Comparison of ENCODE assay signal across 8 cellular contexts in the genomic region with DNA sequence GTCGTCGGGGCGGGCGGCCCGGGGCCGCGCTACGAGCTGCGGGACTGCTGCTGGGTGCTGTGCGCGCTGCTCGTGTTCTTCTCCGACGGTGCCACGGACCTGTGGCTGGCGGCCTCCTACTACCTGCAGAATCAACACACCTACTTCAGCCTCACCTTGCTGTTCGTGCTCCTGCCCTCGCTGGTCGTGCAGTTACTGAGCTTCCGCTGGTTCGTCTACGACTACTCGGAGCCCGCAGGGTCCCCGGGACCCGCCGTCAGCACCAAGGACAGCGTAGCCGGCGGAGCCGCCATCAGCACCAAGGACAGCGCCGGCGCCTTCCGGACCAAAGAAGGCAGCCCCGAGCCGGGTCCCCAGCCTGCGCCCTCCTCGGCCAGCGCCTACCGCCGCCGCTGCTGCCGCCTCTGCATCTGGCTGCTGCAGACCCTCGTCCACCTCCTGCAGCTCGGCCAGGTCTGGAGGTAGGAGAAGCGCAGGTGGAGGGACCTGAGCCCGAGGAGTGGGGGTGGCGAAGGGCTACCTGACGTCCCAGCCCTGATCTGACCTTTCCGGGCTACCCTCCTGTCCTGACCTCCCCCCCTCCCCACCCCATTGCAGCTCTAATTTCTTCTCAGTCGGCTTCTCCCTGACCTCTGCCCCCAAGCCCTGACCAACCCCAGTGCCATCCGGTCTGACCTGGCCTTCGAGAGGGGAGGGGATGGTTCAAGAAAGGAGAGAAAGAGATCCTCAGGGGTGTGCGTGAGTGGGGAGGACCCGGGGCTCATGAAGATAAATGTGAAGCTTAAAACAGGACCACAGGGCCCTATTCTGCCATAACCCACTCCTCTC. TPM values are rescaled to one million over a fixed set of nuclear protein-coding genes. Genes with fewer than 3 reads are reported as not detected.
DNase-seq lines count a peak whose midpoint lies in the region; ATAC-seq and TF ChIP-seq lines count a peak whose summit lies in the region.

No MANE protein-coding gene starts in this region.

- H3K9me3 ChIP-seq in adipocyte (ENCODE audit: control insufficient read depth, low read length) (no peaks in the 10 kb centered on the region), left ventricle myocardium inferior (replicated peaks) (no peaks in the 10 kb centered on the region)

- ATAC-seq in HG03432 (IDR thresholded peaks at IDR 0.05; ENCODE audit: unreplicated experiment) (peak; percentile 66), HG02571 (IDR thresholded peaks at IDR 0.05; ENCODE audit: unreplicated experiment) (no peak)

- H3K36me3 ChIP-seq in adipocyte (ENCODE audit: control insufficient read depth, insufficient read depth, low read length, severe bottlenecking) (no peaks in the 10 kb centered on the region), left ventricle myocardium inferior (no peaks in the 10 kb centered on the region)

- H3K27me3 ChIP-seq in adipocyte (replicated peaks; ENCODE audit: control insufficient read depth, insufficient read depth, low read length) = peaks cover 55% of the 10 kb centered on the region
- H3K27me3 ChIP-seq in left ventricle myocardium inferior (ENCODE audit: low read depth) = peaks cover 85% of the 10 kb centered on the region

- intact Hi-C loops in left ventricle myocardium inferior (cut with micrococcal nuclease) (no loop called here), posterior vena cava (cut with DNase I) (no loop called here)

- no peak for TF ChIP-seq CTCF in left ventricle myocardium inferior (IDR thresholded peaks at IDR 0.05; ENCODE audit: borderline replicate concordance)

- H3K27ac ChIP-seq in left ventricle myocardium inferior (replicated peaks) = no peak overlapping the region

- no peak overlapping the region for H3K4me3 ChIP-seq in adipocyte (ENCODE audit: low read length)
- no peak overlapping the region for H3K4me3 ChIP-seq in left ventricle myocardium inferior

- DNase-seq in COLO829 (ENCODE audit: low spot score) (peak; percentile 94), T-helper 2 cell (peak; percentile 65 to 75 (median 72)), adipocyte (ENCODE audit: low read depth) (peak; percentile 85), left ventricle myocardium inferior (peak; percentile 69), posterior vena cava (ENCODE audit: low spot score) (peak; percentile 94), ureter (ENCODE audit: low spot score) (peak; percentile 64)

- H3K9ac ChIP-seq in adipocyte (ENCODE audit: low read length) = no peak overlapping the region

- H3K4me1 ChIP-seq in adipocyte (ENCODE audit: control insufficient read depth, insufficient read depth, low read length) (peaks cover 8% of the 10 kb centered on the region), left ventricle myocardium inferior (peaks cover 4% of the 10 kb centered on the region)

RNA-seq across cellular contexts. Expression of a gene that starts 0.6 kb away (rescaled TPM):
- total RNA-seq in left ventricle myocardium inferior = not detected
- total RNA-seq in posterior vena cava = not detected
- total RNA-seq in ureter = 0.05 TPM

RNA-seq across cellular contexts. Expression of a gene that starts 16.7 kb away (rescaled TPM):
- total RNA-seq in left ventricle myocardium inferior = 10.4 TPM
- 1 to 10 TPM; 5.0 to 5.3 TPM for total RNA-seq in posterior vena cava
- 12.1 TPM for total RNA-seq in ureter

RNA-seq across cellular contexts. Expression of a gene that starts 41.7 kb away (rescaled TPM):
- total RNA-seq in left ventricle myocardium inferior = 7.5 TPM
- 1 to 10 TPM; 6.8 to 9.7 TPM for total RNA-seq in posterior vena cava
- total RNA-seq in ureter = 8.2 TPM
